8 cellular contexts compared by ENCODE assay signal in the genomic region with DNA sequence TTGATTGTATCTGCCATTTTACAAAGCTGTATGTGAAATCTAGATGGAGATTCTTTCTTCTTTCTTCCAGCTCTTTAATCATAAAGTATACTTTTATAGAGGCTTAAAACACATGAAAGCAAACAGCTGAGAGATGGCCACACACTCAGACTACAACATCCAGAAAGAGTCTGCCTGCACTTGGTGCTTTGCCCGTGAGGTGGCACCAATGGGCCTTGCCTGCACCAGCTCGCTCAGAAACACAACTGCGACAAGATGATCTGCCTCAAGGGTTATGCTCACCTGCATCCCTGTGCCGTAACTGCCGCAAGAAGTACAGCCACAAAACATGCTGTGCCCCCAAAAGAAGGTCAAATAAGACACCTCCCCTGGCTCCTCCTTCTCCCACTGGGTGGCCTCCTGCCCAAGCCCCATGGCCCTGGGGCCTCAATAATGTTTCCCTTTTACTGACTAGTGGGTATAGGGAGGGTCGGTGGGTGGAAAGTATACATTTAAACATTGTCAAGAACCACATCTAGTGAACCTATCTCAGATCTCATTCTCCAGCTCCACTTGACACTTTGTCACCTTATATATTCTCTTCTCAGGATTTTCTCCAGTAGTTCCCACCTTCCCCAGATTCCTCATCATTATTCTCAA.
DNase-seq lines count a peak whose midpoint lies in the region; ATAC-seq, FAIRE-seq and TF ChIP-seq lines count a peak whose summit lies in the region.

No MANE protein-coding gene starts in this region.

- CTCF ChIA-PET in AG04450 (lab: Charles Lee), result interaction anchor here (0.6 to 3.5 kb wide), 37 partner anchors 9 to 777 kb away, joined by 3 to 166 read pairs (median 4); no protein-coding TSS in a partner anchor

- intact Hi-C loops in transverse colon (cut with DNase I; ENCODE audit: low total_unique reads), result no loop called here

- no peaks in the 10 kb centered on the region for H3K27me3 Mint-ChIP-seq in astrocyte (ENCODE audit: low read depth, unreplicated experiment)

- H2AFZ ChIP-seq in astrocyte (ENCODE audit: low read depth, low read length), result no peak overlapping the region

- no peak overlapping the region for H3K9ac ChIP-seq in astrocyte (ENCODE audit: low read length)

- H3K36me3 ChIP-seq in astrocyte (ENCODE audit: insufficient read depth, low read length) (no peaks in the 10 kb centered on the region), transverse colon (peaks cover 0 to 32% (median 7%) of the 10 kb centered on the region in 4 donors)

- H3K4me1 ChIP-seq in astrocyte (ENCODE audit: insufficient read depth, low read length), result no peaks in the 10 kb centered on the region
- H3K4me1 ChIP-seq in transverse colon, result no peaks in the 10 kb centered on the region

- H3K27me3 ChIP-seq in AG04450 (ENCODE audit: control insufficient read depth, insufficient read depth, low read length) (no peaks in the 10 kb centered on the region), astrocyte (ENCODE audit: insufficient read depth, low read length) (no peaks in the 10 kb centered on the region), transverse colon (no peaks in the 10 kb centered on the region)

- peaks cover 3% of the 10 kb centered on the region for H3K36me3 Mint-ChIP-seq in astrocyte (ENCODE audit: low read depth, unreplicated experiment)

- no peaks in the 10 kb centered on the region for H3K9me3 ChIP-seq in AG04450 (ENCODE audit: control insufficient read depth, insufficient read depth, low read length)
- H3K9me3 ChIP-seq in astrocyte (ENCODE audit: insufficient read depth, low read depth, low read length), result no peaks in the 10 kb centered on the region
- no peaks in the 10 kb centered on the region for H3K9me3 ChIP-seq in transverse colon

- DNase-seq in AG04450 (ENCODE audit: low read depth, low spot score) (peak; percentile 6), astrocyte (ENCODE audit: low read depth) (peak; percentile 16), iPS-NIHi11 (ENCODE audit: low spot score) (peak; percentile 46), transverse colon (peak; percentile 46), RKO (ENCODE audit: low spot score) (no peak), NCI-H187 (lab: John Stamatoyannopoulos, UW) (no peak), GM03348 (ENCODE audit: low spot score) (no peak)

- no peak overlapping the region for H3K4me3 Mint-ChIP-seq in astrocyte (ENCODE audit: unreplicated experiment)

- in situ Hi-C loops in transverse colon (cut with MboI; ENCODE audit: low pct_ligation_motif_present in 1 of 4, low pct_unique_long_range_greater_than_20kb in 1 of 4, low sequenced_read_pairs in 3 of 4), result loop anchor here in 2 of 4 donors (10.0 to 25.0 kb wide), 2 partner anchors 207 to 214 kb away; no protein-coding TSS in a partner anchor

- peak; percentile 73 for ATAC-seq in HG03159 (IDR thresholded peaks at IDR 0.05; ENCODE audit: unreplicated experiment)

- FAIRE-seq in astrocyte (lab: Jason Lieb, UNC), result no peak

- no peaks in the 10 kb centered on the region for H3K79me2 ChIP-seq in astrocyte (ENCODE audit: insufficient read depth, low read length)

- TF ChIP-seq POLR2A in transverse colon (IDR thresholded peaks at IDR 0.05), result no peak

- POLR2A ChIA-PET in AG04450 (lab: Yijun Ruan, JAX), result interaction anchor here (0.6 kb wide), 1 partner anchor 216 kb away, joined by 3 read pairs; no protein-coding TSS in a partner anchor

- no peak overlapping the region for H3K4me2 ChIP-seq in astrocyte (ENCODE audit: low read length)

- H3K27ac ChIP-seq in AG04450 (ENCODE audit: low read depth, low read length), result no peak overlapping the region
- no peak overlapping the region for H3K27ac ChIP-seq in astrocyte (ENCODE audit: low read depth, low read length)
- H3K27ac ChIP-seq in transverse colon, result no peak overlapping the region

- H3K9me3 Mint-ChIP-seq in astrocyte (ENCODE audit: unreplicated experiment), result no peaks in the 10 kb centered on the region

- no peak for TF ChIP-seq EP300 in transverse colon (IDR thresholded peaks at IDR 0.05; ENCODE audit: low read depth)

- H3K27ac Mint-ChIP-seq in astrocyte (ENCODE audit: unreplicated experiment), result no peak overlapping the region

- no peaks in the 10 kb centered on the region for H3K4me1 Mint-ChIP-seq in astrocyte (ENCODE audit: low read depth, unreplicated experiment)

- peak; percentile 77 for TF ChIP-seq CTCF in AG04450 (IDR thresholded peaks at IDR 0.05; ENCODE audit: low read depth, low read length)
- TF ChIP-seq CTCF in astrocyte (IDR thresholded peaks at IDR 0.05; ENCODE audit: insufficient read depth, low read depth, low read length), result peak; percentile 57
- peak; percentile 40 to 62 (median 55) for TF ChIP-seq CTCF in transverse colon (IDR thresholded peaks at IDR 0.05)

- 45 to 63% methylated on average over 2 to 6 of the region's 6 CpGs for WGBS in transverse colon (ENCODE audit: low coverage in 1 of 2), 2 donors

- H3K4me3 ChIP-seq in AG04450 (ENCODE audit: low read depth, low read length), result no peak overlapping the region
- H3K4me3 ChIP-seq in astrocyte (ENCODE audit: insufficient read depth, low read depth, low read length), result no peak overlapping the region
- no peak overlapping the region for H3K4me3 ChIP-seq in transverse colon

- no peaks in the 10 kb centered on the region for H4K20me1 ChIP-seq in astrocyte (ENCODE audit: insufficient read depth, low read length)

Comparison
In these comparisons a context has a peak if more than half of its experiments do, and no peak if none do; other contexts are left out.
1. DNase-seq: peak in AG04450 (single experiment), astrocyte (single experiment), iPS-NIHi11 (single experiment) and transverse colon (single experiment); none in RKO (single experiment), NCI-H187 (0 of 2) and GM03348 (single experiment).
2. Peak in every context shown above with its lines, with median percentiles within 50 percentile points of each other: CTCF ChIP-seq.